In genomic region chr1:42323551-42323950, GRCh38 we compare ENCODE assay signal across 17 cellular contexts. TPM values are rescaled to one million over a fixed set of nuclear protein-coding genes. Genes with fewer than 3 reads are reported as not detected.
DNase-seq lines count a peak whose midpoint lies in the region; ATAC-seq and TF ChIP-seq lines count a peak whose summit lies in the region.
"Had no signal": no experiment of that assay in that cellular context is flagged by ENCODE, and none has a peak within 500 bp of the region (broad histone marks: within the 10 kb centered on the region; RNA-seq: fewer than 3 reads in every experiment).

No MANE protein-coding gene starts in this region.

- H3K27me3 ChIP-seq in CD8-positive, alpha-beta T cell (ENCODE audit: insufficient read depth, low read length): no peaks in the 10 kb centered on the region
- H3K27me3 ChIP-seq in trophoblast cell (ENCODE audit: insufficient read depth, low read length): no peaks in the 10 kb centered on the region
- H3K27me3 ChIP-seq: BLaER1 treated with 17β-estradiol and CSF1 and Interleukin-3, amounts not matched to agents 10 nM and 100 nM had no signal

- no peak overlapping the region for H3K4me3 Mint-ChIP-seq in activated T-cell treated with anti-CD3 and anti-CD28 coated beads, Interleukin-2, amount 50 U/mL, for 24 hours
- H3K4me3 Mint-ChIP-seq in CD8-positive, alpha-beta T cell: no peak overlapping the region
- H3K4me3 Mint-ChIP-seq in activated naive CD8-positive, alpha-beta T cell treated with anti-CD3 and anti-CD28 coated beads, Interleukin-2, amount 10 ng/mL, durations not matched to agents 7 days and 5 days: no peak overlapping the region

- WGBS in trophoblast cell (ENCODE audit: extremely low coverage, insufficient coverage, insufficient read length): no CpG with 5 or more reads among the region's 2 CpGs

- no peak overlapping the region for H3K27ac ChIP-seq in CD8-positive, alpha-beta T cell (ENCODE audit: low read depth, low read length)
- H3K27ac ChIP-seq in trophoblast cell (ENCODE audit: low read depth, low read length): no peak overlapping the region
- H3K27ac ChIP-seq: BLaER1 treated with 17β-estradiol and CSF1 and Interleukin-3, amounts not matched to agents 10 nM and 100 nM had no signal

- no peaks in the 10 kb centered on the region for H3K9me3 Mint-ChIP-seq in activated T-cell treated with anti-CD3 and anti-CD28 coated beads, Interleukin-2, amount 50 U/mL, for 24 hours
- no peaks in the 10 kb centered on the region for H3K9me3 Mint-ChIP-seq in CD8-positive, alpha-beta T cell
- no peaks in the 10 kb centered on the region for H3K9me3 Mint-ChIP-seq in activated naive CD8-positive, alpha-beta T cell treated with anti-CD3 and anti-CD28 coated beads, Interleukin-2, amount 10 ng/mL, durations not matched to agents 7 days and 5 days

- no peak overlapping the region for H3K9ac ChIP-seq in trophoblast cell (ENCODE audit: low read length)
- H3K9ac ChIP-seq: BLaER1 treated with 17β-estradiol and CSF1 and Interleukin-3, amounts not matched to agents 10 nM and 100 nM had no signal

- CTCF ChIA-PET in CD8-positive, alpha-beta T cell (lab: Charles Lee): no interaction called here
- CTCF ChIA-PET in HEK293T (lab: Yijun Ruan, JAX): no interaction called here

- H2BK120ac ChIP-seq in trophoblast cell (ENCODE audit: insufficient read depth, low read length, poor library complexity): no peak overlapping the region

- no peak overlapping the region for H3K18ac ChIP-seq in trophoblast cell (ENCODE audit: low read length)

- no peaks in the 10 kb centered on the region for H3K9me3 ChIP-seq in CD8-positive, alpha-beta T cell (ENCODE audit: low read length)
- H3K9me3 ChIP-seq in trophoblast cell (ENCODE audit: insufficient read depth, low read depth, low read length): no peaks in the 10 kb centered on the region
- H3K9me3 ChIP-seq: BLaER1 treated with 17β-estradiol and CSF1 and Interleukin-3, amounts not matched to agents 10 nM and 100 nM; Caco-2 had no signal

- no peaks in the 10 kb centered on the region for H3K36me3 ChIP-seq in CD8-positive, alpha-beta T cell (ENCODE audit: insufficient read depth, low read length)
- H3K36me3 ChIP-seq in trophoblast cell (ENCODE audit: control insufficient read depth in 1 of 2, insufficient read depth in 2 of 2, low read length in 2 of 2): peaks cover 0 to 1% of the 10 kb centered on the region in 2 experiments

- H2AK5ac ChIP-seq in trophoblast cell (ENCODE audit: low read length): no peak overlapping the region

- H3K4me3 ChIP-seq in CD8-positive, alpha-beta T cell (ENCODE audit: low read depth, low read length): no peak overlapping the region
- no peak overlapping the region for H3K4me3 ChIP-seq in trophoblast cell (ENCODE audit: low read depth, low read length)
- H3K4me3 ChIP-seq: BLaER1 treated with 17β-estradiol and CSF1 and Interleukin-3, amounts not matched to agents 10 nM and 100 nM had no signal

- TF ChIP-seq CTCF in CD8-positive, alpha-beta T cell (IDR thresholded peaks at IDR 0.05): no peak

- peaks cover 89% of the 10 kb centered on the region for H3K4me1 Mint-ChIP-seq in activated T-cell treated with anti-CD3 and anti-CD28 coated beads, Interleukin-2, amount 50 U/mL, for 24 hours (ENCODE audit: low read depth)
- peaks cover 90% of the 10 kb centered on the region for H3K4me1 Mint-ChIP-seq in CD8-positive, alpha-beta T cell (ENCODE audit: low read depth)
- peaks cover 37% of the 10 kb centered on the region for H3K4me1 Mint-ChIP-seq in activated naive CD8-positive, alpha-beta T cell treated with anti-CD3 and anti-CD28 coated beads, Interleukin-2, amount 10 ng/mL, durations not matched to agents 7 days and 5 days

- H3K4me2 ChIP-seq in trophoblast cell (ENCODE audit: low read length): no peak overlapping the region

- no peak for DNase-seq in activated T-cell treated with anti-CD3 and anti-CD28 coated beads, Interleukin-2, amount 50 U/mL, for 24 hours
- DNase-seq in activated T-cell treated with anti-CD3 and anti-CD28 coated beads for 4 hours (no peak), trophoblast cell (no peak), HEK293T (ENCODE audit: extremely low spot score) (no peak)
- DNase-seq in CD8-positive, alpha-beta T cell: no peak
- no peak for DNase-seq in activated naive CD8-positive, alpha-beta T cell treated with anti-CD3 and anti-CD28 coated beads, Interleukin-2, amount 10 ng/mL, durations not matched to agents 7 days and 5 days
- DNase-seq in stimulated activated naive CD4-positive, alpha-beta T cell (lab: John Stamatoyannopoulos, UW): no peak
- DNase-seq: Caco-2, DMS153, GOT3, MM.1S, NCI-H1092 treated with DMSO at 0.1 percent for 48 hours, NCI-H2081 treated with DMSO at 0.1 percent for 48 hours, NCI-H510A, NCI-H82 had no signal

- intact Hi-C loops in CD8-positive, alpha-beta T cell (cut with DNase I, micrococcal nuclease): no loop called here

- no peaks in the 10 kb centered on the region for H3K79me1 ChIP-seq in trophoblast cell (ENCODE audit: low read length)

- H3K23ac ChIP-seq in trophoblast cell (ENCODE audit: low read length): no peak overlapping the region

- ATAC-seq in CD8-positive, alpha-beta T cell: no peak
- no peak for ATAC-seq in activated naive CD8-positive, alpha-beta T cell treated with anti-CD3 and anti-CD28 coated beads, Interleukin-2, amount 10 ng/mL, durations not matched to agents 7 days and 5 days (ENCODE audit: low read depth)
- ATAC-seq in HG02678 (IDR thresholded peaks at IDR 0.05; ENCODE audit: unreplicated experiment): no peak

- no peaks in the 10 kb centered on the region for H3K27me3 Mint-ChIP-seq in activated T-cell treated with anti-CD3 and anti-CD28 coated beads, Interleukin-2, amount 50 U/mL, for 24 hours
- no peaks in the 10 kb centered on the region for H3K27me3 Mint-ChIP-seq in CD8-positive, alpha-beta T cell (ENCODE audit: low read depth)
- H3K27me3 Mint-ChIP-seq in activated naive CD8-positive, alpha-beta T cell treated with anti-CD3 and anti-CD28 coated beads, Interleukin-2, amount 10 ng/mL, durations not matched to agents 7 days and 5 days: no peaks in the 10 kb centered on the region

- H3K27ac Mint-ChIP-seq in activated T-cell treated with anti-CD3 and anti-CD28 coated beads, Interleukin-2, amount 50 U/mL, for 24 hours: peak overlapping the region; percentile 26
- peak overlapping the region; percentile 42 for H3K27ac Mint-ChIP-seq in CD8-positive, alpha-beta T cell
- peak overlapping the region; percentile 30 for H3K27ac Mint-ChIP-seq in activated naive CD8-positive, alpha-beta T cell treated with anti-CD3 and anti-CD28 coated beads, Interleukin-2, amount 10 ng/mL, durations not matched to agents 7 days and 5 days

- H2BK12ac ChIP-seq in trophoblast cell (ENCODE audit: low read length): no peak overlapping the region

- H4K91ac ChIP-seq in trophoblast cell (ENCODE audit: low read depth, low read length): no peak overlapping the region

- H4K8ac ChIP-seq in trophoblast cell (ENCODE audit: low read depth, low read length): no peak overlapping the region

- no peak overlapping the region for H3K14ac ChIP-seq in trophoblast cell (ENCODE audit: low read length)

- peak overlapping the region; percentile 58 for H3K4ac ChIP-seq in trophoblast cell (ENCODE audit: low read depth, low read length)

- no peak overlapping the region for H2AFZ ChIP-seq in trophoblast cell (ENCODE audit: insufficient read depth, low read length, poor library complexity)

- peaks cover 9% of the 10 kb centered on the region for H3K79me2 ChIP-seq in trophoblast cell (ENCODE audit: control insufficient read depth, insufficient read depth, low read length, poor library complexity)

- peaks cover 73% of the 10 kb centered on the region for H3K4me1 ChIP-seq in CD8-positive, alpha-beta T cell (ENCODE audit: insufficient read depth, low read length)
- H3K4me1 ChIP-seq in trophoblast cell (ENCODE audit: control insufficient read depth in 1 of 2, insufficient read depth in 2 of 2, low read length in 2 of 2): no peaks in the 10 kb centered on the region

- no peak overlapping the region for H2BK5ac ChIP-seq in trophoblast cell (ENCODE audit: low read depth, low read length, poor library complexity)

- no peak overlapping the region for H4K12ac ChIP-seq in trophoblast cell (ENCODE audit: low read depth, low read length)

- peaks cover 27% of the 10 kb centered on the region for H3K36me3 Mint-ChIP-seq in activated T-cell treated with anti-CD3 and anti-CD28 coated beads, Interleukin-2, amount 50 U/mL, for 24 hours (ENCODE audit: low read depth)
- H3K36me3 Mint-ChIP-seq in CD8-positive, alpha-beta T cell: peaks cover 11% of the 10 kb centered on the region
- H3K36me3 Mint-ChIP-seq in activated naive CD8-positive, alpha-beta T cell treated with anti-CD3 and anti-CD28 coated beads, Interleukin-2, amount 10 ng/mL, durations not matched to agents 7 days and 5 days: peaks cover 8% of the 10 kb centered on the region

- POLR2A ChIA-PET in CD8-positive, alpha-beta T cell (lab: Charles Lee): interaction anchor here (1.5 kb wide), 1 partner anchor 12 kb away, joined by 3 read pairs; no protein-coding TSS in a partner anchor
- POLR2A ChIA-PET in activated naive CD8-positive, alpha-beta T cell treated with anti-CD3 and anti-CD28 coated beads, Interleukin-2, amount 10 ng/mL, durations not matched to agents 7 days and 5 days (lab: Charles Lee): no interaction called here
- POLR2A ChIA-PET in HEK293T (lab: Yijun Ruan, JAX): no interaction called here

TF ChIP-seq in HEK293T, 16 proteins besides CTCF, POLR2A, EP300 and RAD21:
- no peak for TF ChIP-seq ELF4 (IDR thresholded peaks at IDR 0.05)
- no peak for TF ChIP-seq ARNT (IDR thresholded peaks at IDR 0.05)
- TF ChIP-seq BHLHE40 (IDR thresholded peaks at IDR 0.05; ENCODE audit: borderline replicate concordance): no peak

RNA-seq across cellular contexts. Expression of gene FOXJ3, which starts 11.5 kb away (rescaled TPM):
- 10 to 100 TPM; 80.6 to 89.3 TPM for total RNA-seq in CD8-positive, alpha-beta T cell
- total RNA-seq in activated naive CD8-positive, alpha-beta T cell treated with anti-CD3 and anti-CD28 coated beads, Interleukin-2, amount 10 ng/mL, durations not matched to agents 7 days and 5 days: 10 to 100 TPM; 59.1 to 61.1 TPM
- polyA plus RNA-seq in trophoblast cell (2013): 30.7 and 33.3 TPM in 2 replicates

RNA-seq across cellular contexts. Expression of gene RIMKLA, which starts 57.0 kb away (rescaled TPM):
- under 1 TPM; 0.05 to 0.06 TPM for total RNA-seq in CD8-positive, alpha-beta T cell
- total RNA-seq in activated naive CD8-positive, alpha-beta T cell treated with anti-CD3 and anti-CD28 coated beads, Interleukin-2, amount 10 ng/mL, durations not matched to agents 7 days and 5 days: 1 to 10 TPM; 3.6 to 3.7 TPM
- 0.08 and 0.12 TPM in 2 replicates for polyA plus RNA-seq in trophoblast cell (2013)

Comparison
In these comparisons a context has a peak if more than half of its experiments do, and no peak if none do; other contexts are left out.
1. RNA of gene RIMKLA, which starts 57.0 kb away (total RNA-seq): 3.6 to 3.7 TPM in activated naive CD8-positive, alpha-beta T cell treated with anti-CD3 and anti-CD28 coated beads, Interleukin-2, amount 10 ng/mL, durations not matched to agents 7 days and 5 days; 0.05 to 0.06 TPM in CD8-positive, alpha-beta T cell; every median in the first group is over 4 times any median in the second.
2. Peak in every context shown above with its lines, with median percentiles within 50 percentile points of each other: H3K27ac Mint-ChIP-seq.